Comparison of ENCODE assay signal across 20 cellular contexts in genomic region chr5:83683836-83684235, GRCh38. TPM values are rescaled to one million over a fixed set of nuclear protein-coding genes. Genes with fewer than 3 reads are reported as not detected.
DNase-seq lines count a peak whose midpoint lies in the region; ATAC-seq and TF ChIP-seq lines count a peak whose summit lies in the region.
"Had no signal": no experiment of that assay in that cellular context is flagged by ENCODE, and none has a peak within 500 bp of the region (broad histone marks: within the 10 kb centered on the region; RNA-seq: fewer than 3 reads in every experiment).

No MANE protein-coding gene starts in this region.

- H3K79me2 ChIP-seq in GM23338 (replicated peaks; ENCODE audit: insufficient read depth) = no peaks in the 10 kb centered on the region

- H3K4me1 Mint-ChIP-seq in GM23338 (peaks cover 37% of the 10 kb centered on the region), endodermal cell (peaks cover 20% of the 10 kb centered on the region), Calu3 (ENCODE audit: low read depth, unreplicated experiment) (no peaks in the 10 kb centered on the region)

- H3K27ac ChIP-seq in GM23338 (ENCODE audit: low read depth) = no peak overlapping the region
- peak overlapping the region; percentile 20 for H3K27ac ChIP-seq in endodermal cell (ENCODE audit: low read depth, low read length)
- no peak overlapping the region for H3K27ac ChIP-seq in neuronal stem cell (replicated peaks; ENCODE audit: low read length)
- H3K27ac ChIP-seq: BLaER1 treated with 17β-estradiol and CSF1 and Interleukin-3, amounts not matched to agents 10 nM and 100 nM had no signal

- H3K27ac Mint-ChIP-seq in GM23338 (no peak overlapping the region), endodermal cell (no peak overlapping the region), Calu3 (ENCODE audit: unreplicated experiment) (no peak overlapping the region)
- H3K27ac Mint-ChIP-seq: CD8-positive, alpha-beta T cell; HFFc6 had no signal

- no peaks in the 10 kb centered on the region for H3K79me1 ChIP-seq in neuronal stem cell (ENCODE audit: low read depth, low read length)

- H3F3A ChIP-seq in GM23338 (replicated peaks; ENCODE audit: low read depth) = no peaks in the 10 kb centered on the region

- no peak overlapping the region for H2AK5ac ChIP-seq in neuronal stem cell (ENCODE audit: low read depth, low read length)

- H3K9me3 Mint-ChIP-seq in GM23338 (no peaks in the 10 kb centered on the region), endodermal cell (no peaks in the 10 kb centered on the region), Calu3 (ENCODE audit: low read depth, unreplicated experiment) (no peaks in the 10 kb centered on the region)
- H3K9me3 Mint-ChIP-seq: CD8-positive, alpha-beta T cell; HFFc6 had no signal

- no peak overlapping the region for H3K23ac ChIP-seq in neuronal stem cell (ENCODE audit: low read depth, low read length, poor library complexity)

- H3K4me1 ChIP-seq in GM23338 (ENCODE audit: insufficient read depth) = peaks cover 38% of the 10 kb centered on the region
- peaks cover 12% of the 10 kb centered on the region for H3K4me1 ChIP-seq in endodermal cell (ENCODE audit: control insufficient read depth, insufficient read depth, low read length)
- peaks cover 3 to 7% of the 10 kb centered on the region in 2 donors for H3K4me1 ChIP-seq in neuronal stem cell (ENCODE audit: control insufficient read depth in 2 of 2, insufficient read depth in 1 of 2, low read depth in 1 of 2, low read length in 2 of 2)

- no peaks in the 10 kb centered on the region for H4K20me1 ChIP-seq in GM23338 (replicated peaks; ENCODE audit: insufficient read depth)
- H4K20me1 ChIP-seq: BLaER1 treated with 17β-estradiol and CSF1 and Interleukin-3, amounts not matched to agents 10 nM and 100 nM had no signal

- H3K18ac ChIP-seq in neuronal stem cell (ENCODE audit: low read length) = no peak overlapping the region

- no peak overlapping the region for H3K4ac ChIP-seq in neuronal stem cell (ENCODE audit: low read length)

- no peak overlapping the region for H3K14ac ChIP-seq in neuronal stem cell (ENCODE audit: low read length)

- no peaks in the 10 kb centered on the region for H3K9me2 ChIP-seq in GM23338 (ENCODE audit: insufficient read depth)

- peak; percentile 71 for ATAC-seq in GM23338
- ATAC-seq: CD8-positive, alpha-beta T cell; GM12878; HCT116 had no signal

- H2BK12ac ChIP-seq in neuronal stem cell (ENCODE audit: low read length) = no peak overlapping the region

- H3K9me3 ChIP-seq in endodermal cell (ENCODE audit: control insufficient read depth, low read length) = no peaks in the 10 kb centered on the region
- no peaks in the 10 kb centered on the region for H3K9me3 ChIP-seq in neuronal stem cell (replicated peaks in 1 of 2; ENCODE audit: control insufficient read depth in 2 of 2, insufficient read depth in 1 of 2, low read depth in 1 of 2, low read length in 2 of 2)
- H3K9me3 ChIP-seq: BLaER1 treated with 17β-estradiol and CSF1 and Interleukin-3, amounts not matched to agents 10 nM and 100 nM had no signal

- no peak overlapping the region for H4K91ac ChIP-seq in neuronal stem cell (ENCODE audit: low read depth, low read length, poor library complexity)

- intact Hi-C loops in Calu3 (cut with micrococcal nuclease; ENCODE audit: unreplicated experiment) = no loop called here

- H3K36me3 Mint-ChIP-seq in GM23338 (ENCODE audit: low read depth) (no peaks in the 10 kb centered on the region), endodermal cell (ENCODE audit: low read depth) (no peaks in the 10 kb centered on the region), Calu3 (ENCODE audit: insufficient read depth, unreplicated experiment) (no peaks in the 10 kb centered on the region)
- H3K36me3 Mint-ChIP-seq: CD8-positive, alpha-beta T cell had no signal

- H3K4me3 ChIP-seq in GM23338 = no peak overlapping the region
- H3K4me3 ChIP-seq in endodermal cell (ENCODE audit: low read length) = peak overlapping the region; percentile 65
- no peak overlapping the region for H3K4me3 ChIP-seq in neuronal stem cell (ENCODE audit: low read length in 2 of 2)
- H3K4me3 ChIP-seq: BLaER1 treated with 17β-estradiol and CSF1 and Interleukin-3, amounts not matched to agents 10 nM and 100 nM; GM12878 had no signal

- H4K8ac ChIP-seq in neuronal stem cell (ENCODE audit: low read depth, low read length) = no peak overlapping the region

- no peak for TF ChIP-seq CTCF in GM23338 (conservative IDR thresholded peaks at IDR 0.05; ENCODE audit: low read depth in 2 of 2)
- no peak for TF ChIP-seq CTCF in endodermal cell (conservative IDR thresholded peaks at IDR 0.05)
- no peak for TF ChIP-seq CTCF in Calu3 (IDR thresholded peaks at IDR 0.05; ENCODE audit: unreplicated experiment)

- H2BK120ac ChIP-seq in neuronal stem cell (ENCODE audit: low read depth, low read length) = no peak overlapping the region

- H3K36me3 ChIP-seq in GM23338 (ENCODE audit: insufficient read depth) (no peaks in the 10 kb centered on the region), endodermal cell (ENCODE audit: control insufficient read depth, insufficient read depth, low read length) (no peaks in the 10 kb centered on the region), neuronal stem cell (replicated peaks in 1 of 2; ENCODE audit: control insufficient read depth in 2 of 2, insufficient read depth in 2 of 2, low read length in 2 of 2) (no peaks in the 10 kb centered on the region)
- H3K36me3 ChIP-seq: BLaER1 treated with 17β-estradiol and CSF1 and Interleukin-3, amounts not matched to agents 10 nM and 100 nM had no signal

- H3K27me3 Mint-ChIP-seq in GM23338 (ENCODE audit: insufficient read depth, low read depth, poor library complexity) (no peaks in the 10 kb centered on the region), endodermal cell (ENCODE audit: insufficient read depth) (no peaks in the 10 kb centered on the region), Calu3 (ENCODE audit: unreplicated experiment) (no peaks in the 10 kb centered on the region)

- DNase-seq in GM23338 (ENCODE audit: low spot score) (no peak), NCI-H69 (lab: John Stamatoyannopoulos, UW) (peak; percentile 77), endodermal cell (no peak), neuronal stem cell (ENCODE audit: low spot score) (no peak), Calu3 (no peak), NAMALWA (ENCODE audit: low spot score) (no peak), hepatic stellate cell (ENCODE audit: low spot score) (no peak), SW 1271 (lab: John Stamatoyannopoulos, UW) (no peak)
- DNase-seq: 8988T; CD8-positive, alpha-beta T cell; DMS 273 treated with DMSO at 0.1 percent for 48 hours; DMS53; DND-41; EL; HFFc6; IMR-90 had no signal

- H3K9ac ChIP-seq in endodermal cell (ENCODE audit: extremely low read depth, low read length, poor library complexity, severe bottlenecking) = no peak overlapping the region
- H3K9ac ChIP-seq in neuronal stem cell (ENCODE audit: low read depth, low read length, poor library complexity) = no peak overlapping the region
- H3K9ac ChIP-seq: BLaER1 treated with 17β-estradiol and CSF1 and Interleukin-3, amounts not matched to agents 10 nM and 100 nM had no signal

- H3K4me2 ChIP-seq in GM23338 (no peak overlapping the region), neuronal stem cell (ENCODE audit: insufficient read depth, low read length, poor library complexity, severe bottlenecking) (no peak overlapping the region)
- H3K4me2 ChIP-seq: BLaER1 treated with 17β-estradiol and CSF1 and Interleukin-3, amounts not matched to agents 10 nM and 100 nM had no signal

- peak overlapping the region; percentile 48; the same call in 1 of the 2 replicates for H2AFZ ChIP-seq in GM23338
- H2AFZ ChIP-seq in neuronal stem cell (ENCODE audit: low read length) = peak overlapping the region; percentile 57

- H3K27me3 ChIP-seq in GM23338 (ENCODE audit: insufficient read depth) = no peaks in the 10 kb centered on the region
- no peaks in the 10 kb centered on the region for H3K27me3 ChIP-seq in endodermal cell (ENCODE audit: control insufficient read depth, insufficient read depth, low read length, poor library complexity, severe bottlenecking)
- no peaks in the 10 kb centered on the region for H3K27me3 ChIP-seq in neuronal stem cell (ENCODE audit: control insufficient read depth in 3 of 3, insufficient read depth in 3 of 3, low read depth in 1 of 3, low read length in 3 of 3)
- H3K27me3 ChIP-seq: BLaER1 treated with 17β-estradiol and CSF1 and Interleukin-3, amounts not matched to agents 10 nM and 100 nM had no signal

- BruUV-seq in Calu3 (replicated peaks; lab: Mats Ljungman, UMichigan) = no TSS peak

- no peak overlapping the region for H2BK5ac ChIP-seq in neuronal stem cell (ENCODE audit: low read length)

- CTCF ChIA-PET in Calu3 (lab: Charles Lee) = no interaction called here

- H3K4me3 Mint-ChIP-seq in GM23338 (no peak overlapping the region), endodermal cell (no peak overlapping the region), Calu3 (ENCODE audit: low read depth, unreplicated experiment) (no peak overlapping the region)
- H3K4me3 Mint-ChIP-seq: CD8-positive, alpha-beta T cell; HFFc6 had no signal

- 52 to 58% methylated on average over 2 of the region's 2 CpGs for WGBS in endodermal cell (ENCODE audit: insufficient coverage in 1 of 2, insufficient read length in 1 of 2), 2 experiments
- no CpG with 5 or more reads among the region's 2 CpGs for WGBS in neuronal stem cell (ENCODE audit: extremely low coverage in 2 of 2, insufficient read length in 2 of 2, insufficient replicate concordance in 1 of 2), 2 donors

- no peak overlapping the region for H2BK15ac ChIP-seq in neuronal stem cell (ENCODE audit: low read length)

TF ChIP-seq in GM23338, 12 proteins besides CTCF, POLR2A, EP300 and RAD21 (continues in another document):
- no peak for TF ChIP-seq NANOG (IDR thresholded peaks at IDR 0.05; ENCODE audit: borderline replicate concordance)
- TF ChIP-seq ETS1 (IDR thresholded peaks at IDR 0.05) = no peak
- no peak for TF ChIP-seq ZNF114 (CRISPR knock-in tag; IDR thresholded peaks at IDR 0.05)
- TF ChIP-seq CREB1 (CRISPR knock-in tag; IDR thresholded peaks at IDR 0.05; ENCODE audit: low read depth) = no peak

RNA-seq across cellular contexts. Expression of gene HAPLN1, which starts 36.8 kb away (rescaled TPM):
- total RNA-seq in GM23338 (2014; rRNA removed; shearing (Covaris generic)) = 3.6 and 4.0 TPM in 2 replicates
- 0.85 and 1.5 TPM in 2 replicates for polyA plus RNA-seq in GM23338 (2016; fragmentation: Nextera tagmentation; extraction: Ambion mirVana)
- 1 to 10 TPM in 1 of 2 donors, under 1 TPM in 1; 0.07 to 1.3 TPM for total RNA-seq in endodermal cell
- 24.7 TPM for polyA plus RNA-seq in endodermal cell (2013, experiment 1 of 2)
- 29.0 TPM for polyA plus RNA-seq in endodermal cell (2013, experiment 2 of 2)
- 0.32 TPM for polyA plus RNA-seq in neuronal stem cell (2013, experiment 1 of 2)
- polyA plus RNA-seq in neuronal stem cell (2013, experiment 2 of 2) = 0.22 TPM
- total RNA-seq in Calu3 (2022) = not detected in 2 replicates
- total RNA-seq: CD8-positive, alpha-beta T cell had no signal
- polyA plus RNA-seq: AG04450 had no signal
